In the genomic region with DNA sequence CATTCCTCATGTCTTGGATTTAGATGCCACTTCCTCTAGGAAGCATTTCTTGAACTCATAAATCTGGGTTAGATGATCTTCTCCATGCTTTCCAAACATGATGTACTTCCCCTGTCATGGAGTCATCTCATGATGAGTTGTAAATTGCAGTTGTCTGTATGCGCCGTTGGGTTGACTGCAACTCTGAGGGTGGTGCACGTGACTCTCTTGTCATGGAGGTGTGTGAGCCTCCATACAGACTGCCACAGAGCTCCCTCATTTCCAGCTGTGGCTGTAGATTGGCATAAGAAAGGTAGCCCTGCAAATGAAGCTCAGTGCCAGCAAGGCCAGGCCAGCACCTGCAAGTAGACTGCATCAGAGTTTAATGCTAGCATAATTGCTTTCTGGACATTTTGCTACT, we compare ENCODE assay signal across 24 cellular contexts.
"Had no signal": no experiment of that assay in that cellular context is flagged by ENCODE, and none has a peak within 500 bp of the region (broad histone marks: within the 10 kb centered on the region; RNA-seq: fewer than 3 reads in every experiment).

No MANE protein-coding gene starts in this region.

- H3K4me3 Mint-ChIP-seq: memory B cell; natural killer cell treated with Interleukin-12 subunit alpha and Interleukin-12 subunit beta and Interleukin-15 and Interleukin-18, amount 100 ng/mL, for 72 hours; neural progenitor cell; stimulated activated memory B cell treated with anti-CD40 and anti-IgM and Interleukin-4, amounts not matched to agents 10 μg/mL and 1 μg/mL and 100 μg/mL, for 72 hours; stimulated activated naive CD8-positive, alpha-beta T cell treated with anti-CD3 and anti-CD28 coated beads, Interleukin-15, amount 100 ng/mL, for 72 hours had no signal

- H3K4me1 Mint-ChIP-seq: stimulated activated naive CD8-positive, alpha-beta T cell treated with anti-CD3 and anti-CD28 coated beads, Interleukin-15, amount 100 ng/mL, for 72 hours had no signal

- DNase-seq: cortex of kidney; dorsolateral prefrontal cortex; effector CD8-positive, alpha-beta T cell; foreskin melanocyte; hypothalamus; islet precursor cell; left lung; lower lobe of right lung; midbrain; nucleus accumbens; psoas muscle; retina; right lobe of liver; spleen; stimulated activated CD4-positive, alpha-beta T cell treated with anti-CD3 and anti-CD28 coated beads, Interleukin-15, amount 100 ng/mL, for 24 hours; stimulated activated CD4-positive, alpha-beta T cell treated with anti-CD3 and anti-CD28 coated beads, Interleukin-1b, Interleukin-23, amount 100 ng/mL, for 48 hours; stimulated activated CD4-positive, alpha-beta T cell treated with anti-CD3 and anti-CD28 coated beads, Interleukin-4, amount 100 ng/mL, for 24 hours; stimulated activated naive CD8-positive, alpha-beta T cell treated with anti-CD3 and anti-CD28 coated beads, Interleukin-15, amount 100 ng/mL, for 72 hours; testis had no signal

- H3K9ac ChIP-seq: neural progenitor cell had no signal

- H3K9me3 Mint-ChIP-seq: memory B cell; natural killer cell treated with Interleukin-12 subunit alpha and Interleukin-12 subunit beta and Interleukin-15 and Interleukin-18, amount 100 ng/mL, for 72 hours; neural progenitor cell; stimulated activated memory B cell treated with anti-CD40 and anti-IgM and Interleukin-4, amounts not matched to agents 10 μg/mL and 1 μg/mL and 100 μg/mL, for 72 hours; stimulated activated naive CD8-positive, alpha-beta T cell treated with anti-CD3 and anti-CD28 coated beads, Interleukin-15, amount 100 ng/mL, for 72 hours had no signal

- H3K36me3 ChIP-seq: neural progenitor cell had no signal

- H2AFZ ChIP-seq: neural progenitor cell had no signal

- H3K27me3 ChIP-seq: left lung, neural progenitor cell, right lobe of liver, spleen, testis, tibial nerve had no signal

- H3K27ac ChIP-seq: dorsolateral prefrontal cortex, left lung, lower lobe of right lung, neural progenitor cell, right lobe of liver, spleen, testis had no signal

- H3K4me3 ChIP-seq: dorsolateral prefrontal cortex, left lung, lower lobe of right lung, neural progenitor cell, psoas muscle, right lobe of liver, spleen, testis, tibial nerve had no signal

- H3K9me3 ChIP-seq: left lung, lower lobe of right lung, psoas muscle, right lobe of liver, spleen, testis, tibial nerve had no signal

- H3K36me3 Mint-ChIP-seq: natural killer cell treated with Interleukin-12 subunit alpha and Interleukin-12 subunit beta and Interleukin-15 and Interleukin-18, amount 100 ng/mL, for 72 hours; stimulated activated memory B cell treated with anti-CD40 and anti-IgM and Interleukin-4, amounts not matched to agents 10 μg/mL and 1 μg/mL and 100 μg/mL, for 72 hours had no signal

- H3K27ac Mint-ChIP-seq: memory B cell; natural killer cell treated with Interleukin-12 subunit alpha and Interleukin-12 subunit beta and Interleukin-15 and Interleukin-18, amount 100 ng/mL, for 72 hours; neural progenitor cell; stimulated activated memory B cell treated with anti-CD40 and anti-IgM and Interleukin-4, amounts not matched to agents 10 μg/mL and 1 μg/mL and 100 μg/mL, for 72 hours; stimulated activated naive CD8-positive, alpha-beta T cell treated with anti-CD3 and anti-CD28 coated beads, Interleukin-15, amount 100 ng/mL, for 72 hours had no signal

- H3K27me3 Mint-ChIP-seq: memory B cell; stimulated activated memory B cell treated with anti-CD40 and anti-IgM and Interleukin-4, amounts not matched to agents 10 μg/mL and 1 μg/mL and 100 μg/mL, for 72 hours; stimulated activated naive CD8-positive, alpha-beta T cell treated with anti-CD3 and anti-CD28 coated beads, Interleukin-15, amount 100 ng/mL, for 72 hours had no signal

- H3K4me2 ChIP-seq: neural progenitor cell had no signal
